ENCODE assay signal across 2 cellular contexts in the genomic region with DNA sequence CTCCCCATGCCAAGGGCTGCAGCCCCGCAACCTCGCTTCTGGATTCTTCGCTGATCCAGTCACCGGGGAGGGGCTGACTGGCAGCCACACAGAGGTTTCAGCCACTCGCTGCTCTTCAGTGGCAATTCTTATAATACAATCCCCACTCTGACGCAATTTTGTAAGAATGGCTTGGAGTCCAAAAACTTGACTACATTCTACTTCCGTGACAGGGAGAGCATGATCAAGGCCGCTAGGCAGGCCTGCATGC.
TF ChIP-seq lines count a peak whose summit lies in the region.

No MANE protein-coding gene starts in this region.

TF ChIP-seq in GM12878, 131 proteins besides CTCF, POLR2A, EP300 and RAD21:
- TF ChIP-seq, protein P1, sequence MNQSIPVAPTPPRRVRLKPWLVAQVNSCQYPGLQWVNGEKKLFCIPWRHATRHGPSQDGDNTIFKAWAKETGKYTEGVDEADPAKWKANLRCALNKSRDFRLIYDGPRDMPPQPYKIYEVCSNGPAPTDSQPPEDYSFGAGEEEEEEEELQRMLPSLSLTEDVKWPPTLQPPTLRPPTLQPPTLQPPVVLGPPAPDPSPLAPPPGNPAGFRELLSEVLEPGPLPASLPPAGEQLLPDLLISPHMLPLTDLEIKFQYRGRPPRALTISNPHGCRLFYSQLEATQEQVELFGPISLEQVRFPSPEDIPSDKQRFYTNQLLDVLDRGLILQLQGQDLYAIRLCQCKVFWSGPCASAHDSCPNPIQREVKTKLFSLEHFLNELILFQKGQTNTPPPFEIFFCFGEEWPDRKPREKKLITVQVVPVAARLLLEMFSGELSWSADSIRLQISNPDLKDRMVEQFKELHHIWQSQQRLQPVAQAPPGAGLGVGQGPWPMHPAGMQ (IDR thresholded peaks at IDR 0.05; ENCODE audit: borderline replicate concordance), result no peak
- TF ChIP-seq POU2F2 (IDR thresholded peaks at IDR 0.05; ENCODE audit: borderline replicate concordance, low read depth, low read length), result no peak

TF ChIP-seq in liver, 16 proteins besides CTCF, POLR2A, EP300 and RAD21:
- TF ChIP-seq, protein P2, sequence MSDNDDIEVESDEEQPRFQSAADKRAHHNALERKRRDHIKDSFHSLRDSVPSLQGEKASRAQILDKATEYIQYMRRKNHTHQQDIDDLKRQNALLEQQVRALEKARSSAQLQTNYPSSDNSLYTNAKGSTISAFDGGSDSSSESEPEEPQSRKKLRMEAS (IDR thresholded peaks at IDR 0.05), result no peak
- TF ChIP-seq GABPA (IDR thresholded peaks at IDR 0.05 in 1 of 2, conservative IDR thresholded peaks at IDR 0.05 in 1 of 2) (no peak), FOXA2 (IDR thresholded peaks at IDR 0.05) (no peak), FOXA1 (IDR thresholded peaks at IDR 0.05) (no peak), SP1 (IDR thresholded peaks at IDR 0.05) (no peak), HNF4A (conservative IDR thresholded peaks at IDR 0.05) (no peak), JUND (IDR thresholded peaks at IDR 0.05) (no peak), RXRA (IDR thresholded peaks at IDR 0.05) (no peak), HNF4G (IDR thresholded peaks at IDR 0.05) (no peak), NR2F2 (IDR thresholded peaks at IDR 0.05) (no peak)
- TF ChIP-seq, protein P3, sequence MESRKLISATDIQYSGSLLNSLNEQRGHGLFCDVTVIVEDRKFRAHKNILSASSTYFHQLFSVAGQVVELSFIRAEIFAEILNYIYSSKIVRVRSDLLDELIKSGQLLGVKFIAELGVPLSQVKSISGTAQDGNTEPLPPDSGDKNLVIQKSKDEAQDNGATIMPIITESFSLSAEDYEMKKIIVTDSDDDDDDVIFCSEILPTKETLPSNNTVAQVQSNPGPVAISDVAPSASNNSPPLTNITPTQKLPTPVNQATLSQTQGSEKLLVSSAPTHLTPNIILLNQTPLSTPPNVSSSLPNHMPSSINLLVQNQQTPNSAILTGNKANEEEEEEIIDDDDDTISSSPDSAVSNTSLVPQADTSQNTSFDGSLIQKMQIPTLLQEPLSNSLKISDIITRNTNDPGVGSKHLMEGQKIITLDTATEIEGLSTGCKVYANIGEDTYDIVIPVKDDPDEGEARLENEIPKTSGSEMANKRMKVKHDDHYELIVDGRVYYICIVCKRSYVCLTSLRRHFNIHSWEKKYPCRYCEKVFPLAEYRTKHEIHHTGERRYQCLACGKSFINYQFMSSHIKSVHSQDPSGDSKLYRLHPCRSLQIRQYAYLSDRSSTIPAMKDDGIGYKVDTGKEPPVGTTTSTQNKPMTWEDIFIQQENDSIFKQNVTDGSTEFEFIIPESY (IDR thresholded peaks at IDR 0.05), result no peak
- TF ChIP-seq, protein P4, sequence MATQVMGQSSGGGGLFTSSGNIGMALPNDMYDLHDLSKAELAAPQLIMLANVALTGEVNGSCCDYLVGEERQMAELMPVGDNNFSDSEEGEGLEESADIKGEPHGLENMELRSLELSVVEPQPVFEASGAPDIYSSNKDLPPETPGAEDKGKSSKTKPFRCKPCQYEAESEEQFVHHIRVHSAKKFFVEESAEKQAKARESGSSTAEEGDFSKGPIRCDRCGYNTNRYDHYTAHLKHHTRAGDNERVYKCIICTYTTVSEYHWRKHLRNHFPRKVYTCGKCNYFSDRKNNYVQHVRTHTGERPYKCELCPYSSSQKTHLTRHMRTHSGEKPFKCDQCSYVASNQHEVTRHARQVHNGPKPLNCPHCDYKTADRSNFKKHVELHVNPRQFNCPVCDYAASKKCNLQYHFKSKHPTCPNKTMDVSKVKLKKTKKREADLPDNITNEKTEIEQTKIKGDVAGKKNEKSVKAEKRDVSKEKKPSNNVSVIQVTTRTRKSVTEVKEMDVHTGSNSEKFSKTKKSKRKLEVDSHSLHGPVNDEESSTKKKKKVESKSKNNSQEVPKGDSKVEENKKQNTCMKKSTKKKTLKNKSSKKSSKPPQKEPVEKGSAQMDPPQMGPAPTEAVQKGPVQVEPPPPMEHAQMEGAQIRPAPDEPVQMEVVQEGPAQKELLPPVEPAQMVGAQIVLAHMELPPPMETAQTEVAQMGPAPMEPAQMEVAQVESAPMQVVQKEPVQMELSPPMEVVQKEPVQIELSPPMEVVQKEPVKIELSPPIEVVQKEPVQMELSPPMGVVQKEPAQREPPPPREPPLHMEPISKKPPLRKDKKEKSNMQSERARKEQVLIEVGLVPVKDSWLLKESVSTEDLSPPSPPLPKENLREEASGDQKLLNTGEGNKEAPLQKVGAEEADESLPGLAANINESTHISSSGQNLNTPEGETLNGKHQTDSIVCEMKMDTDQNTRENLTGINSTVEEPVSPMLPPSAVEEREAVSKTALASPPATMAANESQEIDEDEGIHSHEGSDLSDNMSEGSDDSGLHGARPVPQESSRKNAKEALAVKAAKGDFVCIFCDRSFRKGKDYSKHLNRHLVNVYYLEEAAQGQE (IDR thresholded peaks at IDR 0.05), result no peak
